ENCODE assay signal across 26 cellular contexts in the genomic region with DNA sequence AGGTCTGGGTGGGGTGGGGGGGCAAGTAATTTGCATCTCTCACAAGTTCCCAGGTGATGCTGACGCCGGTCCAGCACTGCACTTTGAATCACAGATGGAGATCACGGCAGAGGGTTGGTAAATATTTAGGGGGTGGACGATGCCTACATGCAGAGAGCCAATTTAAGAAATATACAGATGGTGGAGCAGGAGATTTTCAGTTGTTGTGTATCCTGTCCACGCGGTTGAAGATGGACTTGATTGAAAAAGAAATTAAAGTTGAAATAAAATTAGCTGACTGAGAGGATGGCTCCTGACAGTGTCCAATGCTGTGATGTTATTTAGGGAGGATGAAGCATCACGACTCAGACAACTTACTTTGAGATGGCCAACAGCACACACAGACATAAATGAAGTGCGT.
"Had no signal": no experiment of that assay in that cellular context is flagged by ENCODE, and none has a peak within 500 bp of the region (broad histone marks: within the 10 kb centered on the region; RNA-seq: fewer than 3 reads in every experiment).

No MANE protein-coding gene starts in this region.

- H3K9ac ChIP-seq: neural progenitor cell had no signal

- H3K4me2 ChIP-seq: neural progenitor cell had no signal

- FAIRE-seq: islet of Langerhans had no signal

- DNase-seq: immature natural killer cell; left ventricle myocardium inferior; mesendoderm; naive B cell; natural killer cell; nephron progenitor cell; ovary; right lobe of liver; stimulated activated CD4-positive, alpha-beta T cell treated with anti-CD3 and anti-CD28 coated beads, Interleukin-12 subunit alpha, Interleukin-12 subunit beta, amount 100 ng/mL, for 4 hours; stimulated activated CD4-positive, alpha-beta T cell treated with anti-CD3 and anti-CD28 coated beads, Interleukin-15, amount 100 ng/mL, for 24 hours; stimulated activated CD4-positive, alpha-beta T cell treated with anti-CD3 and anti-CD28 coated beads, Interleukin-2, amount 100 ng/mL, for 24 hours; stimulated activated CD4-positive, alpha-beta T cell treated with anti-CD3 and anti-CD28 coated beads, Interleukin-4, amount 100 ng/mL, for 1 hour; stimulated activated naive B cell treated with anti-CD40 and anti-IgM and Interleukin-4, amounts not matched to agents 10 μg/mL and 1 μg/mL and 100 μg/mL, for 72 hours; stimulated activated naive CD8-positive, alpha-beta T cell treated with anti-CD3 and anti-CD28 coated beads, Interleukin-15, Interleukin-2, amounts not matched to agents 100 U/mL and 50 U/mL, for 24 hours; stomach; testis; thyroid gland; transverse colon; upper lobe of left lung had no signal

- ATAC-seq: natural killer cell; right lobe of liver; stimulated activated naive B cell treated with anti-CD40 and anti-IgM and Interleukin-4, amounts not matched to agents 10 μg/mL and 1 μg/mL and 100 μg/mL, for 72 hours; stimulated activated naive CD8-positive, alpha-beta T cell treated with anti-CD3 and anti-CD28 coated beads, Interleukin-15, Interleukin-2, amounts not matched to agents 100 U/mL and 50 U/mL, for 24 hours had no signal

- H3K27ac ChIP-seq: left ventricle myocardium inferior, neural progenitor cell, neutrophil, ovary, right atrium auricular region, right lobe of liver, skin epidermis, stomach, testis, thyroid gland, transverse colon, upper lobe of left lung, vagina had no signal

- H3K9me3 ChIP-seq: left ventricle myocardium inferior, neutrophil, ovary, right atrium auricular region, right lobe of liver, stomach, testis, thyroid gland, transverse colon, upper lobe of left lung, vagina had no signal

- H3K4me1 ChIP-seq: neural progenitor cell, right atrium auricular region, right lobe of liver, testis, thyroid gland, transverse colon, upper lobe of left lung, vagina had no signal

- H3K4me3 ChIP-seq: left ventricle myocardium inferior, lung, neural progenitor cell, ovary, right atrium auricular region, right lobe of liver, skin epidermis, stomach, testis, thyroid gland, transverse colon, upper lobe of left lung, vagina had no signal

- H3K27me3 ChIP-seq: neural progenitor cell, ovary, right atrium auricular region, right lobe of liver, testis, thyroid gland, transverse colon, upper lobe of left lung, vagina had no signal

- H3K36me3 ChIP-seq: left ventricle myocardium inferior, neural progenitor cell, neutrophil, ovary, right atrium auricular region, right lobe of liver, stomach, thyroid gland, transverse colon, upper lobe of left lung, vagina had no signal
